1 cellular context compared by ENCODE assay signal in genomic region chr5:172743112-172743959, GRCh38.
TF ChIP-seq lines count a peak whose summit lies in the region.

No MANE protein-coding gene starts in this region.

TF ChIP-seq in endothelial cell of umbilical vein, 7 proteins besides CTCF, POLR2A, EP300 and RAD21 (continued from another document):
- TF ChIP-seq GATA2 (IDR thresholded peaks at IDR 0.05; ENCODE audit: insufficient read depth, insufficient read length, low read depth, low read length), result no peak
- TF ChIP-seq EZH2 (IDR thresholded peaks at IDR 0.05; ENCODE audit: borderline replicate concordance, low read depth, low read length, severe bottlenecking), result no peak
- no peak for TF ChIP-seq FOS (IDR thresholded peaks at IDR 0.05; ENCODE audit: borderline replicate concordance, insufficient read depth, low read length)
- TF ChIP-seq JUN (IDR thresholded peaks at IDR 0.05; ENCODE audit: borderline replicate concordance, insufficient read depth, insufficient read length, low read depth), result no peak
